1 cellular context compared by ENCODE assay signal in genomic region chr6:29696147-29697129, GRCh38.
TF ChIP-seq lines count a peak whose summit lies in the region.

No MANE protein-coding gene starts in this region.

TF ChIP-seq in GM23338, 12 proteins besides CTCF, POLR2A, EP300 and RAD21 (continued from another document):
- TF ChIP-seq ZNF462 (CRISPR knock-in tag; IDR thresholded peaks at IDR 0.05) (no peak), POLR2AphosphoS5 (IDR thresholded peaks at IDR 0.05; ENCODE audit: low read depth) (no peak), CREB1 (CRISPR knock-in tag; IDR thresholded peaks at IDR 0.05; ENCODE audit: low read depth) (no peak), STAT1 (IDR thresholded peaks at IDR 0.05; ENCODE audit: unreplicated experiment) (no peak)
